Comparison of ENCODE assay signal across 8 cellular contexts in the genomic region with DNA sequence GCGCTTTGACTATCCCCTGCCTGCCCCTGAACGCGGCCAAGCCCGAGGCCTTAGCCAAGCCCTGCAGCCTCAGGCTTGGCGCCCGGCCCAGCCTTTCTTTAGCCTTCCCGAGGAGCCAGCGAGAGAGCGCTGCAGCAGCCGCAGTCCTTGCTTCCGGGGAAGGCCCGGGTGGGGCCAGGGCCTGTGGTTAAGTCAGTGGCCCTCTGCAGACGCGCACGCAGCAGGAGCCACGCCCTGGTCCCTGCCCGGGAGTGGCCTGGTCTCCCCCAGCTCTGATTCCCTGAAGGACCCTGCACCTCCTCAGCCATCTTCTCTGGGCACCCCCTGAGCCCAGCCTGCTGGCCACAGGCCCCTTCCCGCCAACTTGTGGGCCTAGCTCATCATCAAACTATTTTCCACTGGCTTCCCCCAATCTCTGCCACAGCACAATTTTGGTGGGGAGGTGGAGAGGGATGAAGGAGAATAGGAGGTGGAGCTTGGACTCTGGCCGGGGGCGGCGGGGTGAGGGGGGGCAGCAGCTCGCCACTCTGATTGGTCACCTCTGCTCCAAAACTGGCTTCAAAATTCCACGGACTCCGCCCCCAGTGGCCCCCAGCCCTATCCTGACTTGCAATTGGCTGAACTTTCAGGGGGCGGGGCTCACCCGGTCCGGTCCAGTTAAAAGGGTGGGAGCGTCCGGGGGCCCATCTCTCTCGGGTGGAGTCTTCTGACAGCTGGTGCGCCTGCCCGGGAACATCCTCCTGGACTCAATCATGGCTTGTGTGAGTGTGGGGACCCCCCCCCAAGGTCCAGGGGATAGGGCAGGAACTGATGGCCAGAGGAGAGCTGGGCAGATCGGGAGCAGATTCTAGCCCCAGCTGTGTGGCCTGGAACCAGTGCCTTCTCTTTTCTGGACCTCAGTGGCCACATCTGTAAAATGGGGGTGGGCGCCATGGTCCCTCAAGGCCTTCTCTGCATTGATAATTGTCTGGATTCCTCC. TPM values are rescaled to one million over a fixed set of nuclear protein-coding genes. Genes with fewer than 3 reads are reported as not detected.
A peak's percentile ranks its signal among the peaks of the same experiment; 100 is the strongest.
DNase-seq lines count a peak whose midpoint lies in the region; ATAC-seq lines count a peak whose summit lies in the region.

A gene (plus strand): TSS at position 686 of the 979 bp plus-strand sequence. CDS start 67 bp downstream, at position 753.

- WGBS in mesenchymal stem cell = 5% methylated on average over 29 of the region's 34 CpGs

- peak within 1 kb of the TSS; percentile 62 to 100 for H3K4me3 ChIP-seq in mesenchymal stem cell (ENCODE audit: insufficient read depth in 1 of 2, low read depth in 1 of 2, low read length in 2 of 2)

- H3K9ac ChIP-seq in mesenchymal stem cell (ENCODE audit: low read length) = peak within 1 kb of the TSS; percentile 98

- in situ Hi-C loops in endometrial microvascular endothelial cells (cut with HindIII; ENCODE audit: inconsistent ontology term, low pct_unique_long_range_greater_than_20kb, low sequenced_read_pairs) = no loop called here

- H2AFZ ChIP-seq in mesenchymal stem cell (ENCODE audit: low read depth, low read length) = no peak within 1 kb of the TSS

- H3K9me3 ChIP-seq in mesenchymal stem cell (ENCODE audit: control insufficient read depth, low read length) = no peaks in the 10 kb centered on the region

- peak within 1 kb of the TSS; percentile 90 for H4K91ac ChIP-seq in mesenchymal stem cell (ENCODE audit: low read length)

- H3K4me1 ChIP-seq in mesenchymal stem cell (ENCODE audit: control insufficient read depth, insufficient read depth, low read depth, low read length) = peaks cover 24% of the 10 kb centered on the region

- H3K23ac ChIP-seq in mesenchymal stem cell (ENCODE audit: low read length in 2 of 2) = peak within 1 kb of the TSS in 1 of 2 experiments; percentile 34

- H3K27ac ChIP-seq in mesenchymal stem cell (ENCODE audit: low read length, poor library complexity, severe bottlenecking) = peak within 1 kb of the TSS; percentile 93

- H2AK5ac ChIP-seq in mesenchymal stem cell (ENCODE audit: low read length, severe bottlenecking) = peak within 1 kb of the TSS; percentile 58

- H3K36me3 ChIP-seq in mesenchymal stem cell (ENCODE audit: control insufficient read depth in 1 of 2, insufficient read depth in 2 of 2, low read depth in 1 of 2, low read length in 2 of 2) = peaks cover 19 to 21% of the 10 kb centered on the region in 2 experiments

- peak; percentile 44 for ATAC-seq in HG02852 (IDR thresholded peaks at IDR 0.05; ENCODE audit: unreplicated experiment)

- peak within 1 kb of the TSS; percentile 97 for H4K8ac ChIP-seq in mesenchymal stem cell (ENCODE audit: low read length)

- H2BK12ac ChIP-seq in mesenchymal stem cell (ENCODE audit: low read length in 2 of 2) = peak within 1 kb of the TSS; percentile 88 to 97

- peak within 1 kb of the TSS; percentile 56 for H3K4me2 ChIP-seq in mesenchymal stem cell (ENCODE audit: low read length, poor library complexity, severe bottlenecking)

- peak within 1 kb of the TSS; percentile 62 to 81 for H3K14ac ChIP-seq in mesenchymal stem cell (ENCODE audit: low read length in 2 of 2)

- H2BK5ac ChIP-seq in mesenchymal stem cell (ENCODE audit: low read depth, low read length, poor library complexity, severe bottlenecking) = peak within 1 kb of the TSS; percentile 90

- peak within 1 kb of the TSS; percentile 92 to 97 for H3K18ac ChIP-seq in mesenchymal stem cell (ENCODE audit: low read depth in 1 of 2, low read length in 2 of 2)

- peaks cover 6% of the 10 kb centered on the region for H3K79me1 ChIP-seq in mesenchymal stem cell (replicated peaks; ENCODE audit: low read length, poor library complexity, severe bottlenecking)

- peak within 1 kb of the TSS; percentile 93 for H2BK120ac ChIP-seq in mesenchymal stem cell (ENCODE audit: low read depth, low read length)

- peak; percentile 9 to 14 (median 12) for DNase-seq in NCI-H1417 (lab: John Stamatoyannopoulos, UW)
- DNase-seq in NCI-H1417 treated with DMSO at 0.1 percent for 48 hours (lab: John Stamatoyannopoulos, UW) = no peak
- DNase-seq in NCI-H82 (lab: John Stamatoyannopoulos, UW) = peak; percentile 56
- peak; percentile 79 for DNase-seq in activated CD8-positive, alpha-beta memory T cell treated with anti-CD3 and anti-CD28 coated beads for 24 hours
- peak; percentile 98 for DNase-seq in mesenchymal stem cell
- DNase-seq in stimulated activated CD8-positive, alpha-beta memory T cell treated with anti-CD3 and anti-CD28 coated beads, Interleukin-7, amount 100 ng/mL, for 48 hours (ENCODE audit: extremely low read depth in 1 of 2, low read depth in 1 of 2) = peak; percentile 58 to 84

- H3K27me3 ChIP-seq in mesenchymal stem cell (ENCODE audit: control insufficient read depth in 1 of 2, insufficient read depth in 1 of 2, low read length in 2 of 2) = no peaks in the 10 kb centered on the region

- H2BK15ac ChIP-seq in mesenchymal stem cell (ENCODE audit: low read depth, poor library complexity, severe bottlenecking) = peak within 1 kb of the TSS; percentile 99

- peak within 1 kb of the TSS; percentile 84 to 94 for H3K4ac ChIP-seq in mesenchymal stem cell (ENCODE audit: low read depth in 1 of 2, low read length in 2 of 2)

RNA-seq across cellular contexts. Expression of the gene that starts here (rescaled TPM):
- total RNA-seq in endometrial microvascular endothelial cells (ENCODE audit: inconsistent ontology term) = 7,013 TPM
- 4,707 TPM for polyA plus RNA-seq in mesenchymal stem cell (2013, experiment 1 of 2)
- polyA plus RNA-seq in mesenchymal stem cell (2013, experiment 2 of 2) = 4,802 TPM
